Comparison of ENCODE assay signal across 13 cellular contexts in the genomic region with DNA sequence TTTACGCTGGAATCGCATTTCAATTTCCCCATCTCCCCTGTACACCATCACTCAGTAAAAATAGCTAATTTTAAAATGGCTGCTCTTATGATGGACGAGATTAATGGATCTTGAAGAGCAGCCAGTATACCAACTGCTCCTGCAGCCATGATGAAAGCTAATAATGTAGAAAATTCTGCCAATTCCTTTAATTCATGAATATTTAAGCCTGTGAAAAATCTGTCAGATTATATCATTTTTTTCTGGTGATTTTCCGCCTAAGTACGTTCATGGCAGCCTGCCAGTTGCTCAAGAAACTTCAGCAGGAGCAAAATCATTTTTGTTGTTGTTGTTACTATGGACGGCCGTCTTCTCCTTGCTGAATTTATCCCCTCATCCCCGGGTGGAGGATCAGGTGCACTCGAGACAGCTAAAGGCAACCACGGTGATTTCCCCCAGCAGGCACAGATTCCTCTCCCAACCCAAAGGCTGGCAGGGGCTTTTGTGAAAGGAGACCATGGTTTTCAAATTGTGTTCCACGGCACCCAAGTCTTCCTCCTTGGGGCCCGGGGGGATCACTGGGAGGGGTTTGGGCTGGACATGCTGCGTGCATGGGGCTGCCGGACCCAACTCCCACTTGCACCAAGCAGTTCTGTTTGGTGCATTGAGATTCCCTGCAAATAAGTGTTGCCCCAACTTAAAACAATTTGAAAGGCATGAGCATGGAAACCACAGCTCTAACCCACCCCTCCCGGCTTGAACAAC.
A peak's percentile ranks its signal among the peaks of the same experiment; 100 is the strongest.
DNase-seq lines count a peak whose midpoint lies in the region; ATAC-seq and TF ChIP-seq lines count a peak whose summit lies in the region.
"Had no signal": no experiment of that assay in that cellular context is flagged by ENCODE, and none has a peak within 500 bp of the region (broad histone marks: within the 10 kb centered on the region; RNA-seq: fewer than 3 reads in every experiment).

No MANE protein-coding gene starts in this region.

- POLR2A ChIA-PET in PC-9 (lab: Charles Lee; ENCODE audit: unreplicated experiment): no interaction called here

- TF ChIP-seq POLR2A in prostate gland (IDR thresholded peaks at IDR 0.05) (no peak), heart left ventricle (IDR thresholded peaks at IDR 0.05) (no peak)

- TF ChIP-seq CTCF in PC-9 (conservative IDR thresholded peaks at IDR 0.05): no peak
- TF ChIP-seq CTCF in prostate gland (IDR thresholded peaks at IDR 0.05): no peak
- TF ChIP-seq CTCF in heart left ventricle (IDR thresholded peaks at IDR 0.05): no peak

- H3K79me2 ChIP-seq in PC-9 (ENCODE audit: low read depth): no peaks in the 10 kb centered on the region
- no peaks in the 10 kb centered on the region for H3K79me2 ChIP-seq in mesendoderm (ENCODE audit: control insufficient read depth, insufficient read depth, low read length)

- H3K27ac Mint-ChIP-seq in dendritic cell treated with granulocyte-macrophage colony-stimulating factor and Interleukin-4, amounts not matched to agents 40 ng/mL and 50 ng/mL, for 4 days: peak overlapping the region; percentile 83

- no peaks in the 10 kb centered on the region for H3K9me3 ChIP-seq in BLaER1
- H3K9me3 ChIP-seq in PC-9 (ENCODE audit: insufficient read depth, low read depth): no peaks in the 10 kb centered on the region
- H3K9me3 ChIP-seq in prostate gland: no peaks in the 10 kb centered on the region
- no peaks in the 10 kb centered on the region for H3K9me3 ChIP-seq in heart left ventricle

- no peak overlapping the region for H3K56ac ChIP-seq in mesendoderm (ENCODE audit: low read length)

- H3K9me3 Mint-ChIP-seq in dendritic cell treated with granulocyte-macrophage colony-stimulating factor and Interleukin-4, amounts not matched to agents 40 ng/mL and 50 ng/mL, for 4 days: no peaks in the 10 kb centered on the region
- H3K9me3 Mint-ChIP-seq: activated T-helper 1 cell treated with anti-CD3 and anti-CD28 coated beads, Interleukin-12 subunit alpha, Interleukin-12 subunit beta, Interleukin-2, Interleukin-4 antibody, amounts not matched to agents 30 ng/mL and 10 ng/mL and 1 ng/mL, durations not matched to agents 14 hours and 24 hours and 36 hours had no signal

- no peak overlapping the region for H3K18ac ChIP-seq in mesendoderm (ENCODE audit: low read length)

- H3K4ac ChIP-seq in mesendoderm (ENCODE audit: low read depth, low read length): no peak overlapping the region

- H2BK15ac ChIP-seq in mesendoderm (replicated peaks; ENCODE audit: low read depth): no peak overlapping the region

- H3K4me2 ChIP-seq in BLaER1 (peak overlapping the region; percentile 71; the same call in 1 of the 2 replicates), PC-9 (peak overlapping the region; percentile 78), mesendoderm (ENCODE audit: low read length) (no peak overlapping the region)
- H3K4me2 ChIP-seq: KMS-11 had no signal

- no peak overlapping the region for H4K8ac ChIP-seq in mesendoderm (ENCODE audit: low read depth, low read length)

- H3K36me3 Mint-ChIP-seq in dendritic cell treated with granulocyte-macrophage colony-stimulating factor and Interleukin-4, amounts not matched to agents 40 ng/mL and 50 ng/mL, for 4 days (ENCODE audit: low read depth): no peaks in the 10 kb centered on the region

- no peak overlapping the region for H2BK5ac ChIP-seq in mesendoderm (ENCODE audit: low read length)

- H3K4me3 Mint-ChIP-seq in dendritic cell treated with granulocyte-macrophage colony-stimulating factor and Interleukin-4, amounts not matched to agents 40 ng/mL and 50 ng/mL, for 4 days: no peak overlapping the region

- H3K4me3 ChIP-seq in BLaER1 (no peak overlapping the region), PC-9 (peak overlapping the region; percentile 36; the same call in 1 of the 2 replicates), prostate gland (no peak overlapping the region), mesendoderm (ENCODE audit: low read length) (no peak overlapping the region), heart left ventricle (peak overlapping the region in 1 of 12 donors; percentile 22)

- no peak for ATAC-seq in heart left ventricle

- H3K27me3 Mint-ChIP-seq in dendritic cell treated with granulocyte-macrophage colony-stimulating factor and Interleukin-4, amounts not matched to agents 40 ng/mL and 50 ng/mL, for 4 days: peaks cover 55% of the 10 kb centered on the region

- no peak overlapping the region for H2AK5ac ChIP-seq in mesendoderm (ENCODE audit: low read length)

- H2BK120ac ChIP-seq in mesendoderm (ENCODE audit: low read depth, low read length): no peak overlapping the region

- H3K9me2 ChIP-seq in PC-9 (ENCODE audit: insufficient read depth): no peaks in the 10 kb centered on the region

- no peak overlapping the region for H3K27ac ChIP-seq in BLaER1
- peak overlapping the region; percentile 95 for H3K27ac ChIP-seq in PC-9
- H3K27ac ChIP-seq in prostate gland: peak overlapping the region; percentile 67 to 71
- no peak overlapping the region for H3K27ac ChIP-seq in mesendoderm (ENCODE audit: low read depth, low read length)
- peak overlapping the region in 5 of 12 donors; percentile 13 to 94 (median 64) for H3K27ac ChIP-seq in heart left ventricle
- H3K27ac ChIP-seq: KMS-11 had no signal

- peaks cover 68% of the 10 kb centered on the region for H3K4me1 Mint-ChIP-seq in dendritic cell treated with granulocyte-macrophage colony-stimulating factor and Interleukin-4, amounts not matched to agents 40 ng/mL and 50 ng/mL, for 4 days (ENCODE audit: low read depth)

- H3K4me1 ChIP-seq in BLaER1 (peaks cover 24% of the 10 kb centered on the region), PC-9 (replicated peaks; ENCODE audit: insufficient read depth) (peaks cover 69% of the 10 kb centered on the region), prostate gland (replicated peaks) (peaks cover 3% of the 10 kb centered on the region), mesendoderm (ENCODE audit: control insufficient read depth, low read depth, low read length) (no peaks in the 10 kb centered on the region), heart left ventricle (peaks cover 0 to 38% (median 14%) of the 10 kb centered on the region in 12 donors)

- intact Hi-C loops in PC-9 (cut with micrococcal nuclease; ENCODE audit: unreplicated experiment): no loop called here
- intact Hi-C loops in dendritic cell treated with granulocyte-macrophage colony-stimulating factor and Interleukin-4, amounts not matched to agents 40 ng/mL and 50 ng/mL, for 4 days (cut with micrococcal nuclease): no loop called here
- intact Hi-C loops in prostate gland (cut with DNase I): loop anchor here (10.0 kb wide), 1 partner anchor 759 kb away; no protein-coding TSS in a partner anchor
- intact Hi-C loops in heart left ventricle (cut with DNase I): loop anchor here in 1 of 10 donors (2.0 kb wide), 1 partner anchor 51 kb away; no protein-coding TSS in a partner anchor

- H3K79me1 ChIP-seq in mesendoderm (ENCODE audit: low read length): no peaks in the 10 kb centered on the region

- H3K9ac ChIP-seq in BLaER1 (no peak overlapping the region), mesendoderm (ENCODE audit: low read length) (no peak overlapping the region)
- H3K9ac ChIP-seq: KMS-11 had no signal

- peaks cover 37% of the 10 kb centered on the region for H3F3A ChIP-seq in PC-9 (ENCODE audit: insufficient read depth, low read depth)

- H3K27me3 ChIP-seq in BLaER1 (peaks cover 51% of the 10 kb centered on the region), PC-9 (ENCODE audit: insufficient read depth, low read depth) (no peaks in the 10 kb centered on the region), prostate gland (replicated peaks; ENCODE audit: insufficient read depth) (no peaks in the 10 kb centered on the region), mesendoderm (ENCODE audit: insufficient read depth, low read length, poor library complexity) (no peaks in the 10 kb centered on the region), heart left ventricle (peaks cover 0 to 7% (median 0%) of the 10 kb centered on the region in 9 donors)

- no TSS peak for BruUV-seq in PC-9 (replicated peaks; lab: Mats Ljungman, UMichigan)

- H4K20me1 ChIP-seq in BLaER1 (peaks cover 14% of the 10 kb centered on the region; the same call in 1 of the 2 replicates), PC-9 (ENCODE audit: insufficient read depth) (no peaks in the 10 kb centered on the region)

- CTCF ChIA-PET in PC-9 (lab: Charles Lee): no interaction called here

- H2AFZ ChIP-seq in PC-9: no peak overlapping the region

- H4K5ac ChIP-seq in mesendoderm (ENCODE audit: low read length): no peak overlapping the region

- DNase-seq in PC-9 (no peak), prostate gland (ENCODE audit: low spot score) (no peak), DMS 273 (lab: John Stamatoyannopoulos, UW; ENCODE audit: unreplicated experiment) (no peak), mesendoderm (no peak), GM19240 (ENCODE audit: insufficient read length, low spot score) (no peak), heart left ventricle (no peak)
- DNase-seq: DMS 273 treated with DMSO at 0.1 percent for 48 hours, midbrain, NCI-H2227 treated with DMSO at 0.1 percent for 48 hours had no signal

- H3K36me3 ChIP-seq in BLaER1 (no peaks in the 10 kb centered on the region), PC-9 (ENCODE audit: low read depth) (no peaks in the 10 kb centered on the region), prostate gland (no peaks in the 10 kb centered on the region), mesendoderm (ENCODE audit: control insufficient read depth, insufficient read depth, low read length) (no peaks in the 10 kb centered on the region), heart left ventricle (no peaks in the 10 kb centered on the region)

- H3K23ac ChIP-seq in mesendoderm (ENCODE audit: low read length): no peak overlapping the region

- 48% methylated on average over 14 of the region's 15 CpGs for WGBS in prostate gland
- no CpG with 5 or more reads among the region's 15 CpGs for WGBS in mesendoderm (ENCODE audit: extremely low coverage, insufficient coverage, low lambda C conversion rate)
- 63 to 70% (median 65%) methylated on average over 15 of the region's 15 CpGs for WGBS in heart left ventricle, 4 donors

Comparison
In these comparisons a context has a peak if more than half of its experiments do, and no peak if none do; other contexts are left out.
1. H3K27ac ChIP-seq: peak in PC-9 (single experiment) and prostate gland (2 of 2); none in BLaER1 (single experiment) and mesendoderm (single experiment).